Comparison of ENCODE assay signal across 1 cellular context in genomic region chr1:201309420-201309819, GRCh38.
TF ChIP-seq lines count a peak whose summit lies in the region.

No MANE protein-coding gene starts in this region.

TF ChIP-seq in HEK293, 187 proteins besides CTCF, POLR2A, EP300 and RAD21 (continued from another document and continues in another):
- TF ChIP-seq PRDM2 (tag by site-specific recombination; IDR thresholded peaks at IDR 0.05; ENCODE audit: borderline replicate concordance) (no peak), MYNN (tag by site-specific recombination; IDR thresholded peaks at IDR 0.05; ENCODE audit: borderline replicate concordance) (no peak), KLF8 (tag by site-specific recombination; IDR thresholded peaks at IDR 0.05) (peak; percentile 33; the same call in 1 of the 2 replicates), ZNF223 (tag by site-specific recombination; IDR thresholded peaks at IDR 0.05) (no peak), GLI4 (tag by site-specific recombination; IDR thresholded peaks at IDR 0.05) (no peak), ZFP37 (tag by site-specific recombination; IDR thresholded peaks at IDR 0.05) (no peak), GLI2 (tag by site-specific recombination; IDR thresholded peaks at IDR 0.05; ENCODE audit: borderline replicate concordance, low read depth) (no peak), ZNF530 (tag by site-specific recombination; IDR thresholded peaks at IDR 0.05; ENCODE audit: low read depth) (no peak), MEIS1 (CRISPR knock-in tag; IDR thresholded peaks at IDR 0.05; ENCODE audit: borderline replicate concordance) (no peak), ZNF324 (tag by site-specific recombination; IDR thresholded peaks at IDR 0.05) (no peak), ZBTB49 (tag by site-specific recombination; IDR thresholded peaks at IDR 0.05; ENCODE audit: low read depth) (no peak), ZNF521 (tag by site-specific recombination; IDR thresholded peaks at IDR 0.05) (no peak), ZNF155 (tag by site-specific recombination; IDR thresholded peaks at IDR 0.05) (no peak), HOXC10 (CRISPR knock-in tag; IDR thresholded peaks at IDR 0.05) (no peak), ZNF660 (tag by site-specific recombination; IDR thresholded peaks at IDR 0.05) (peak; percentile 79), ZBTB1 (tag by site-specific recombination; IDR thresholded peaks at IDR 0.05) (no peak), ZNF555 (tag by site-specific recombination; conservative IDR thresholded peaks at IDR 0.05) (no peak), ELK4 (IDR thresholded peaks at IDR 0.05; ENCODE audit: borderline replicate concordance, low read depth, low read length) (no peak), ZFP3 (tag by site-specific recombination; IDR thresholded peaks at IDR 0.05; ENCODE audit: low read depth) (no peak), ZNF37A (tag by site-specific recombination; IDR thresholded peaks at IDR 0.05) (no peak), ZNF558 (tag by site-specific recombination; IDR thresholded peaks at IDR 0.05) (no peak), BCL11A (tag by site-specific recombination; IDR thresholded peaks at IDR 0.05; ENCODE audit: low read depth) (no peak), ZNF571 (tag by site-specific recombination; IDR thresholded peaks at IDR 0.05) (no peak), ZFP41 (tag by site-specific recombination; IDR thresholded peaks at IDR 0.05; ENCODE audit: borderline replicate concordance) (no peak), IKZF3 (tag by site-specific recombination; IDR thresholded peaks at IDR 0.05) (peak; percentile 78), ZNF777 (tag by site-specific recombination; IDR thresholded peaks at IDR 0.05; ENCODE audit: borderline replicate concordance) (no peak), ZNF514 (tag by site-specific recombination; IDR thresholded peaks at IDR 0.05) (no peak), ZNF416 (tag by site-specific recombination; IDR thresholded peaks at IDR 0.05) (no peak), YY2 (tag by site-specific recombination; IDR thresholded peaks at IDR 0.05) (no peak), ZNF114 (tag by site-specific recombination; IDR thresholded peaks at IDR 0.05) (no peak), ZFP69B (tag by site-specific recombination; IDR thresholded peaks at IDR 0.05) (no peak), ZNF677 (tag by site-specific recombination; IDR thresholded peaks at IDR 0.05) (no peak), TRIM28 (IDR thresholded peaks at IDR 0.05; ENCODE audit: borderline replicate concordance, low read length) (peak; percentile 41; the same call in 1 of the 2 replicates), ZNF121 (tag by site-specific recombination; IDR thresholded peaks at IDR 0.05) (no peak), ZBTB48 (tag by site-specific recombination; IDR thresholded peaks at IDR 0.05) (no peak), KLF1 (tag by site-specific recombination; IDR thresholded peaks at IDR 0.05) (peak; percentile 70), ZBTB6 (tag by site-specific recombination; IDR thresholded peaks at IDR 0.05) (no peak)
- TF ChIP-seq, protein P1, sequence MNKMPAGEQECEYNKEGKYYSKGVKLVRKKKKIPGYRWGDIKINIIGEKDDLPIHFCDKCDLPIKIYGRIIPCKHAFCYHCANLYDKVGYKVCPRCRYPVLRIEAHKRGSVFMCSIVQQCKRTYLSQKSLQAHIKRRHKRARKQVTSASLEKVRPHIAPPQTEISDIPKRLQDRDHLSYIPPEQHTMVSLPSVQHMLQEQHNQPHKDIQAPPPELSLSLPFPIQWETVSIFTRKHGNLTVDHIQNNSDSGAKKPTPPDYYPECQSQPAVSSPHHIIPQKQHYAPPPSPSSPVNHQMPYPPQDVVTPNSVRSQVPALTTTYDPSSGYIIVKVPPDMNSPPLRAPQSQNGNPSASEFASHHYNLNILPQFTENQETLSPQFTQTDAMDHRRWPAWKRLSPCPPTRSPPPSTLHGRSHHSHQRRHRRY (tag by site-specific recombination; IDR thresholded peaks at IDR 0.05), result no peak
- TF ChIP-seq, protein P2, sequence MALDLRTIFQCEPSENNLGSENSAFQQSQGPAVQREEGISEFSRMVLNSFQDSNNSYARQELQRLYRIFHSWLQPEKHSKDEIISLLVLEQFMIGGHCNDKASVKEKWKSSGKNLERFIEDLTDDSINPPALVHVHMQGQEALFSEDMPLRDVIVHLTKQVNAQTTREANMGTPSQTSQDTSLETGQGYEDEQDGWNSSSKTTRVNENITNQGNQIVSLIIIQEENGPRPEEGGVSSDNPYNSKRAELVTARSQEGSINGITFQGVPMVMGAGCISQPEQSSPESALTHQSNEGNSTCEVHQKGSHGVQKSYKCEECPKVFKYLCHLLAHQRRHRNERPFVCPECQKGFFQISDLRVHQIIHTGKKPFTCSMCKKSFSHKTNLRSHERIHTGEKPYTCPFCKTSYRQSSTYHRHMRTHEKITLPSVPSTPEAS (tag by site-specific recombination; IDR thresholded peaks at IDR 0.05), result no peak
- TF ChIP-seq, protein P3, sequence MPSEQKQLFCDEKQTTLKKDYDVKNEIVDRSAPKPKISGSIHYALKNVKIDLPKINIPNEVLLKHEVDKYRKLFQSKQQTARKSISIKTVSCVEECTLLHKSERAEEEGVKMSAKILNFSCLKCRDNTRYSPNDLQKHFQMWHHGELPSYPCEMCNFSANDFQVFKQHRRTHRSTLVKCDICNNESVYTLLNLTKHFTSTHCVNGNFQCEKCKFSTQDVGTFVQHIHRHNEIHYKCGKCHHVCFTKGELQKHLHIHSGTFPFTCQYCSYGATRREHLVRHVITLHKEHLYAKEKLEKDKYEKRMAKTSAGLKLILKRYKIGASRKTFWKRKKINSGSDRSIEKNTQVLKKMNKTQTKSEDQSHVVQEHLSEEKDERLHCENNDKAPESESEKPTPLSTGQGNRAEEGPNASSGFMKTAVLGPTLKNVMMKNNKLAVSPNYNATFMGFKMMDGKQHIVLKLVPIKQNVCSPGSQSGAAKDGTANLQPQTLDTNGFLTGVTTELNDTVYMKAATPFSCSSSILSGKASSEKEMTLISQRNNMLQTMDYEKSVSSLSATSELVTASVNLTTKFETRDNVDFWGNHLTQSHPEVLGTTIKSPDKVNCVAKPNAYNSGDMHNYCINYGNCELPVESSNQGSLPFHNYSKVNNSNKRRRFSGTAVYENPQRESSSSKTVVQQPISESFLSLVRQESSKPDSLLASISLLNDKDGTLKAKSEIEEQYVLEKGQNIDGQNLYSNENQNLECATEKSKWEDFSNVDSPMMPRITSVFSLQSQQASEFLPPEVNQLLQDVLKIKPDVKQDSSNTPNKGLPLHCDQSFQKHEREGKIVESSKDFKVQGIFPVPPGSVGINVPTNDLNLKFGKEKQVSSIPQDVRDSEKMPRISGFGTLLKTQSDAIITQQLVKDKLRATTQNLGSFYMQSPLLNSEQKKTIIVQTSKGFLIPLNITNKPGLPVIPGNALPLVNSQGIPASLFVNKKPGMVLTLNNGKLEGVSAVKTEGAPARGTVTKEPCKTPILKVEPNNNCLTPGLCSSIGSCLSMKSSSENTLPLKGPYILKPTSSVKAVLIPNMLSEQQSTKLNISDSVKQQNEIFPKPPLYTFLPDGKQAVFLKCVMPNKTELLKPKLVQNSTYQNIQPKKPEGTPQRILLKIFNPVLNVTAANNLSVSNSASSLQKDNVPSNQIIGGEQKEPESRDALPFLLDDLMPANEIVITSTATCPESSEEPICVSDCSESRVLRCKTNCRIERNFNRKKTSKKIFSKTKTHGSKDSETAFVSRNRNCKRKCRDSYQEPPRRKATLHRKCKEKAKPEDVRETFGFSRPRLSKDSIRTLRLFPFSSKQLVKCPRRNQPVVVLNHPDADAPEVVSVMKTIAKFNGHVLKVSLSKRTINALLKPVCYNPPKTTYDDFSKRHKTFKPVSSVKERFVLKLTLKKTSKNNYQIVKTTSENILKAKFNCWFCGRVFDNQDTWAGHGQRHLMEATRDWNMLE (tag by site-specific recombination; conservative IDR thresholded peaks at IDR 0.05; ENCODE audit: low read depth), result no peak
- TF ChIP-seq, protein P4, sequence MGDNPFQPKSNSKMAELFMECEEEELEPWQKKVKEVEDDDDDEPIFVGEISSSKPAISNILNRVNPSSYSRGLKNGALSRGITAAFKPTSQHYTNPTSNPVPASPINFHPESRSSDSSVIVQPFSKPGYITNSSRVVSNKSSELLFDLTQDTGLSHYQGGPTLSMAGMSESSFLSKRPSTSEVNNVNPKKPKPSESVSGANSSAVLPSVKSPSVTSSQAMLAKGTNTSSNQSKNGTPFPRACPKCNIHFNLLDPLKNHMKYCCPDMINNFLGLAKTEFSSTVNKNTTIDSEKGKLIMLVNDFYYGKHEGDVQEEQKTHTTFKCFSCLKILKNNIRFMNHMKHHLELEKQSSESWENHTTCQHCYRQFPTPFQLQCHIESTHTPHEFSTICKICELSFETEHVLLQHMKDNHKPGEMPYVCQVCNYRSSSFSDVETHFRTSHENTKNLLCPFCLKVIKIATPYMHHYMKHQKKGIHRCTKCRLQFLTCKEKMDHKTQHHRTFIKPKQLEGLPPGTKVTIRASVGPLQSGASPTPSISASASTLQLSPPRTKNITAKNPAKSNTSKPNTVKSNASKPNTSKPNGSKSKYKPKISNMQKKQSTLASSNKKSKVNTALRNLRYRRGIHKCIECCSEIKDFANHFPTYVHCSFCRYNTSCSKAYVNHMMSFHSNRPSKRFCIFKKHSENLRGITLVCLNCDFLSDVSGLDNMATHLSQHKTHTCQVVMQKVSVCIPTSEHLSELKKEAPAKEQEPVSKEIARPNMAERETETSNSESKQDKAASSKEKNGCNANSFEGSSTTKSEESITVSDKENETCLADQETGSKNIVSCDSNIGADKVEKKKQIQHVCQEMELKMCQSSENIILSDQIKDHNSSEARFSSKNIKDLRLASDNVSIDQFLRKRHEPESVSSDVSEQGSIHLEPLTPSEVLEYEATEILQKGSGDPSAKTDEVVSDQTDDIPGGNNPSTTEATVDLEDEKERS (tag by site-specific recombination; IDR thresholded peaks at IDR 0.05), result no peak
